In genomic region chr7:48035967-48036478, GRCh38 we compare ENCODE assay signal across 9 cellular contexts. TPM values are rescaled to one million over a fixed set of nuclear protein-coding genes. Genes with fewer than 3 reads are reported as not detected.
DNase-seq lines count a peak whose midpoint lies in the region; ATAC-seq, FAIRE-seq and TF ChIP-seq lines count a peak whose summit lies in the region.
"Had no signal": no experiment of that assay in that cellular context is flagged by ENCODE, and none has a peak within 500 bp of the region (broad histone marks: within the 10 kb centered on the region; RNA-seq: fewer than 3 reads in every experiment).

No MANE protein-coding gene starts in this region.

- peaks cover 0 to 2% (median 0%) of the 10 kb centered on the region in 7 donors for H3K9me3 Mint-ChIP-seq in naive B cell

- H3K4me1 Mint-ChIP-seq in naive B cell = peaks cover 4 to 13% (median 9%) of the 10 kb centered on the region in 3 donors

- H2AFZ ChIP-seq in endothelial cell of umbilical vein (ENCODE audit: low read depth, low read length) = peak overlapping the region; percentile 46

- no TSS peak for BruUV-seq in endothelial cell of umbilical vein (replicated peaks; lab: Mats Ljungman, UMichigan)

- no peaks in the 10 kb centered on the region for H3K9me3 ChIP-seq in Peyer's patch
- H3K9me3 ChIP-seq in endothelial cell of umbilical vein (replicated peaks; ENCODE audit: control insufficient read depth, insufficient read depth, low read length) = no peaks in the 10 kb centered on the region

- peaks cover 0 to 10% (median 7%) of the 10 kb centered on the region in 4 donors for H3K4me1 ChIP-seq in Peyer's patch
- peaks cover 6% of the 10 kb centered on the region for H3K4me1 ChIP-seq in endothelial cell of umbilical vein (ENCODE audit: control insufficient read depth, extremely low read depth, insufficient read depth, low read length)

- no peaks in the 10 kb centered on the region for H3K79me2 ChIP-seq in endothelial cell of umbilical vein (ENCODE audit: control insufficient read depth, insufficient read depth, low read length)

- no peaks in the 10 kb centered on the region for H3K36me3 Mint-ChIP-seq in naive B cell

- CTCF ChIA-PET in endothelial cell of umbilical vein (lab: Charles Lee) = interaction anchor here (0.6 to 5.0 kb wide), 7 partner anchors 9 to 74 kb away, joined by 3 to 25 read pairs (median 3); no protein-coding TSS in a partner anchor

- H3K27ac Mint-ChIP-seq in naive B cell = peak overlapping the region; percentile 11 to 85 (median 59)

- no peaks in the 10 kb centered on the region for H4K20me1 ChIP-seq in endothelial cell of umbilical vein (replicated peaks; ENCODE audit: control insufficient read depth, extremely low read depth, insufficient read depth, low read length)

- POLR2A ChIA-PET in endothelial cell of umbilical vein (lab: Charles Lee) = no interaction called here

- H3K4me3 Mint-ChIP-seq in naive B cell = peak overlapping the region; percentile 75 to 88 (median 80)

- TF ChIP-seq POLR2A in Peyer's patch (IDR thresholded peaks at IDR 0.05) (no peak), endothelial cell of umbilical vein (IDR thresholded peaks at IDR 0.05; ENCODE audit: low read depth, low read length) (no peak)

- H3K9ac ChIP-seq in endothelial cell of umbilical vein (replicated peaks; ENCODE audit: extremely low read depth, insufficient read depth, low read length) = no peak overlapping the region

- intact Hi-C loops in endothelial cell of umbilical vein (cut with micrococcal nuclease) = loop anchor here (1.0 to 5.0 kb wide), 4 partner anchors 45 to 89 kb away; partner anchors contain the start of gene PKD1L1

- ATAC-seq in naive B cell (ENCODE audit: low read depth in 2 of 2) = no peak

- H3K4me3 ChIP-seq in Peyer's patch (peak overlapping the region; percentile 35 to 62 (median 60)), endothelial cell of umbilical vein (replicated peaks in 1 of 3; ENCODE audit: insufficient read depth in 1 of 3, low read depth in 1 of 3, low read length in 3 of 3) (peak overlapping the region; percentile 19 to 51 (median 43))

- no peaks in the 10 kb centered on the region for H3K27me3 ChIP-seq in Peyer's patch
- H3K27me3 ChIP-seq in endothelial cell of umbilical vein (ENCODE audit: control insufficient read depth in 2 of 2, insufficient read depth in 2 of 2, low read length in 2 of 2) = peaks cover 16 to 23% of the 10 kb centered on the region in 2 experiments

- H3K36me3 ChIP-seq in Peyer's patch (no peaks in the 10 kb centered on the region), endothelial cell of umbilical vein (ENCODE audit: control insufficient read depth in 2 of 2, extremely low read depth in 1 of 2, insufficient read depth in 2 of 2, low read length in 2 of 2) (no peaks in the 10 kb centered on the region)

- DNase-seq in NCI-H748 (lab: John Stamatoyannopoulos, UW; ENCODE audit: unreplicated experiment) (peak; percentile 67), NCI-H748 treated with DMSO at 0.1 percent for 48 hours (lab: John Stamatoyannopoulos, UW) (no peak), Peyer's patch (peak in 1 of 3 donors; percentile 57), endothelial cell of umbilical vein (ENCODE audit: low read depth, low spot score) (peak; percentile 34), naive B cell (no peak), NK-92 (lab: John Stamatoyannopoulos, UW; ENCODE audit: unreplicated experiment) (no peak), iPS-NIHi7 (ENCODE audit: extremely low spot score) (no peak), LoVo (ENCODE audit: low spot score) (no peak)
- DNase-seq: DND-41 had no signal

- TF ChIP-seq CTCF in Peyer's patch (IDR thresholded peaks at IDR 0.05) (no peak), endothelial cell of umbilical vein (IDR thresholded peaks at IDR 0.05; ENCODE audit: extremely low read depth in 1 of 2, insufficient read depth in 1 of 2, low read depth in 1 of 2, low read length in 2 of 2) (no peak)

- no peak overlapping the region for H3K27ac ChIP-seq in Peyer's patch
- no peak overlapping the region for H3K27ac ChIP-seq in endothelial cell of umbilical vein (ENCODE audit: insufficient read depth, low read depth, low read length)

- FAIRE-seq in endothelial cell of umbilical vein (lab: Jason Lieb, UNC) = no peak

- dilution Hi-C loops in endothelial cell of umbilical vein (cut with MboI; ENCODE audit: extremely low pct_ligation_motif_present, low sequenced_read_pairs) = no loop called here

- no peaks in the 10 kb centered on the region for H3K9me1 ChIP-seq in endothelial cell of umbilical vein (replicated peaks; ENCODE audit: control insufficient read depth, extremely low read depth, insufficient read depth, low read length)

- H3K4me2 ChIP-seq in endothelial cell of umbilical vein (ENCODE audit: insufficient read depth, low read length) = peak overlapping the region; percentile 62

- H3K27me3 Mint-ChIP-seq in naive B cell = peaks cover 31 to 56% (median 32%) of the 10 kb centered on the region in 3 donors

TF ChIP-seq in endothelial cell of umbilical vein, 7 proteins besides CTCF, POLR2A, EP300 and RAD21:
- TF ChIP-seq MAX (IDR thresholded peaks at IDR 0.05; ENCODE audit: insufficient read depth, insufficient read length) (no peak), EZH2 (IDR thresholded peaks at IDR 0.05; ENCODE audit: borderline replicate concordance, low read depth, low read length, severe bottlenecking) (peak; percentile 58), JUN (IDR thresholded peaks at IDR 0.05; ENCODE audit: borderline replicate concordance, insufficient read depth, insufficient read length, low read depth) (no peak), POLR2AphosphoS5 (IDR thresholded peaks at IDR 0.05; ENCODE audit: insufficient read depth, low read depth, low read length) (no peak), MYC (IDR thresholded peaks at IDR 0.05; ENCODE audit: low read depth, low read length) (no peak), GATA2 (IDR thresholded peaks at IDR 0.05; ENCODE audit: insufficient read depth, insufficient read length, low read depth, low read length) (no peak), FOS (IDR thresholded peaks at IDR 0.05; ENCODE audit: borderline replicate concordance, insufficient read depth, low read length) (no peak)

RNA-seq across cellular contexts. Expression of gene C7orf57, which starts 0.7 kb away (rescaled TPM):
- not detected for total RNA-seq in Peyer's patch
- not detected in 2 replicates for total RNA-seq in endothelial cell of umbilical vein
- polyA plus RNA-seq in endothelial cell of umbilical vein = not detected in 2 replicates
- polyA plus RNA-seq in endothelial cell of umbilical vein (2011; cell fraction: cytosol; rRNA removed) = 0.04 and 0.14 TPM in 2 replicates
- not detected in 2 replicates for polyA plus RNA-seq in endothelial cell of umbilical vein (2011; cell fraction: nucleus; rRNA removed)
- polyA plus RNA-seq in endothelial cell of umbilical vein (2012) = not detected in 2 replicates
- polyA minus RNA-seq in endothelial cell of umbilical vein = not detected in 2 replicates
- polyA minus RNA-seq in endothelial cell of umbilical vein (2011; cell fraction: cytosol; rRNA and poly(A)+ RNA removed) = not detected
- not detected in 2 replicates for polyA minus RNA-seq in endothelial cell of umbilical vein (2011; cell fraction: nucleus; rRNA and poly(A)+ RNA removed)
- not detected for polyA plus RNA-seq in naive B cell (ENCODE audit: low read depth in 6 of 6)

RNA-seq across cellular contexts. Expression of gene SUN3, which starts 7.1 kb away (rescaled TPM):
- total RNA-seq in Peyer's patch (not detected), endothelial cell of umbilical vein (not detected in 2 replicates)
- polyA plus RNA-seq in endothelial cell of umbilical vein (not detected in 2 replicates), naive B cell (ENCODE audit: low read depth in 6 of 6) (1 to 10 TPM in 1 of 6 donors, not detected in 5; 1.0 TPM)
- polyA plus RNA-seq in endothelial cell of umbilical vein (2011; cell fraction: cytosol; rRNA removed) = not detected in 2 replicates
- polyA plus RNA-seq in endothelial cell of umbilical vein (2011; cell fraction: nucleus; rRNA removed) = not detected in 2 replicates
- not detected in 2 replicates for polyA plus RNA-seq in endothelial cell of umbilical vein (2012)
- not detected in 2 replicates for polyA minus RNA-seq in endothelial cell of umbilical vein
- polyA minus RNA-seq in endothelial cell of umbilical vein (2011; cell fraction: cytosol; rRNA and poly(A)+ RNA removed) = not detected
- not detected in 2 replicates for polyA minus RNA-seq in endothelial cell of umbilical vein (2011; cell fraction: nucleus; rRNA and poly(A)+ RNA removed)

RNA-seq across cellular contexts. Expression of gene UPP1, which starts 53.0 kb away (rescaled TPM):
- total RNA-seq in Peyer's patch = 10 to 100 TPM; 15.4 to 24.0 (median 16.4) TPM
- 53.6 and 60.7 TPM in 2 replicates for total RNA-seq in endothelial cell of umbilical vein
- 66.0 and 71.0 TPM in 2 replicates for polyA plus RNA-seq in endothelial cell of umbilical vein
- 46.7 and 47.7 TPM in 2 replicates for polyA plus RNA-seq in endothelial cell of umbilical vein (2011; cell fraction: cytosol; rRNA removed)
- polyA plus RNA-seq in endothelial cell of umbilical vein (2011; cell fraction: nucleus; rRNA removed) = 86.8 and 114 TPM in 2 replicates
- polyA plus RNA-seq in endothelial cell of umbilical vein (2012) = 36.9 and 66.7 TPM in 2 replicates
- 26.0 and 26.7 TPM in 2 replicates for polyA minus RNA-seq in endothelial cell of umbilical vein
- 12.7 TPM for polyA minus RNA-seq in endothelial cell of umbilical vein (2011; cell fraction: cytosol; rRNA and poly(A)+ RNA removed)
- 46.5 and 49.2 TPM in 2 replicates for polyA minus RNA-seq in endothelial cell of umbilical vein (2011; cell fraction: nucleus; rRNA and poly(A)+ RNA removed)
- polyA plus RNA-seq in naive B cell (ENCODE audit: low read depth in 6 of 6) = 1 to 10 TPM in 5 of 6 donors, not detected in 1; 2.7 to 5.6 (median 3.3) TPM

RNA-seq across cellular contexts. Expression of gene HUS1, which starts 56.6 kb away (rescaled TPM):
- 10 to 100 TPM; 33.6 to 63.4 (median 53.4) TPM for total RNA-seq in Peyer's patch
- total RNA-seq in endothelial cell of umbilical vein = 45.0 and 49.7 TPM in 2 replicates
- polyA plus RNA-seq in endothelial cell of umbilical vein = 18.1 and 21.4 TPM in 2 replicates
- polyA plus RNA-seq in endothelial cell of umbilical vein (2011; cell fraction: cytosol; rRNA removed) = 17.4 and 17.9 TPM in 2 replicates
- polyA plus RNA-seq in endothelial cell of umbilical vein (2011; cell fraction: nucleus; rRNA removed) = 27.3 and 46.3 TPM in 2 replicates
- polyA plus RNA-seq in endothelial cell of umbilical vein (2012) = 19.3 and 30.9 TPM in 2 replicates
- polyA minus RNA-seq in endothelial cell of umbilical vein = 37.9 and 40.1 TPM in 2 replicates
- polyA minus RNA-seq in endothelial cell of umbilical vein (2011; cell fraction: cytosol; rRNA and poly(A)+ RNA removed) = 21.1 TPM
- 32.8 and 43.9 TPM in 2 replicates for polyA minus RNA-seq in endothelial cell of umbilical vein (2011; cell fraction: nucleus; rRNA and poly(A)+ RNA removed)
- polyA plus RNA-seq in naive B cell (ENCODE audit: low read depth in 6 of 6) = 10 to 100 TPM; 34.1 to 57.3 (median 43.5) TPM

Comparison
In these comparisons a context has a peak if more than half of its experiments do, and no peak if none do; other contexts are left out.
1. DNase-seq: peak in NCI-H748 (single experiment) and endothelial cell of umbilical vein (single experiment); none in NCI-H748 treated with DMSO at 0.1 percent for 48 hours (single experiment), naive B cell (single experiment), NK-92 (single experiment), iPS-NIHi7 (single experiment) and LoVo (single experiment).